Comparison of ENCODE assay signal across 28 cellular contexts in genomic region chr16:67011274-67011673, GRCh38. TPM values are rescaled to one million over a fixed set of nuclear protein-coding genes. Genes with fewer than 3 reads are reported as not detected.
A peak's percentile ranks its signal among the peaks of the same experiment; 100 is the strongest.
DNase-seq lines count a peak whose midpoint lies in the region; ATAC-seq and TF ChIP-seq lines count a peak whose summit lies in the region.
"Had no signal": no experiment of that assay in that cellular context is flagged by ENCODE, and none has a peak within 500 bp of the region (broad histone marks: within the 10 kb centered on the region; RNA-seq: fewer than 3 reads in every experiment).

No MANE protein-coding gene starts in this region.

- DNase-seq in activated naive CD8-positive, alpha-beta T cell treated with anti-CD3 and anti-CD28 coated beads, Interleukin-2, amount 10 ng/mL, durations not matched to agents 7 days and 5 days, result no peak
- no peak for DNase-seq in activated naive CD8-positive, alpha-beta T cell treated with anti-CD3 and anti-CD28 coated beads for 36 hours
- no peak for DNase-seq in activated CD8-positive, alpha-beta T cell treated with anti-CD3 and anti-CD28 coated beads, Interleukin-2, amount 10 ng/mL, durations not matched to agents 7 days and 5 days
- no peak for DNase-seq in NOMO-1 treated with dmso at 0.1 percent for 144 hours (lab: John Stamatoyannopoulos, UW; ENCODE audit: unreplicated experiment)
- DNase-seq: Caco-2; CD8-positive, alpha-beta T cell; DMS 273 treated with DMSO at 0.1 percent for 48 hours; DMS79; EL; GDM1; KBM-7; MV-4-11; NCI-H1105; NCI-H2029 treated with DMSO at 0.1 percent for 48 hours; NCI-H446 treated with DMSO at 0.1 percent for 48 hours; NCI-H526; NK-92 treated with Interleukin-12 subunit alpha and Interleukin-12 subunit beta, amount 100 ng/mL, for 24 hours; PC-9; SJCRH30 had no signal

- POLR2A ChIA-PET in activated naive CD8-positive, alpha-beta T cell treated with anti-CD3 and anti-CD28 coated beads, Interleukin-2, amount 10 ng/mL, durations not matched to agents 7 days and 5 days (lab: Charles Lee), result interaction anchor here (0.6 to 4.4 kb wide), 3 partner anchors 12 to 256 kb away, joined by 3 to 71 read pairs (median 46); partner anchors contain the start of gene CBFB
- POLR2A ChIA-PET in activated CD8-positive, alpha-beta T cell treated with anti-CD3 and anti-CD28 coated beads, Interleukin-2, amount 10 ng/mL, durations not matched to agents 7 days and 5 days (lab: Charles Lee), result no interaction called here

- peak overlapping the region; percentile 83 for H3K4me3 Mint-ChIP-seq in activated naive CD8-positive, alpha-beta T cell treated with anti-CD3 and anti-CD28 coated beads, Interleukin-2, amount 10 ng/mL, durations not matched to agents 7 days and 5 days
- H3K4me3 Mint-ChIP-seq in activated naive CD8-positive, alpha-beta T cell treated with anti-CD3 and anti-CD28 coated beads for 36 hours, result no peak overlapping the region
- peak overlapping the region; percentile 8 for H3K4me3 Mint-ChIP-seq in activated CD8-positive, alpha-beta T cell treated with anti-CD3 and anti-CD28 coated beads, Interleukin-2, amount 10 ng/mL, durations not matched to agents 7 days and 5 days
- H3K4me3 Mint-ChIP-seq in brain, result no peak overlapping the region
- H3K4me3 Mint-ChIP-seq: B cell; CD8-positive, alpha-beta T cell had no signal

- CTCF ChIA-PET in activated CD8-positive, alpha-beta T cell treated with anti-CD3 and anti-CD28 coated beads, Interleukin-2, amount 10 ng/mL, durations not matched to agents 7 days and 5 days (lab: Charles Lee), result interaction anchor here (0.6 to 4.8 kb wide), 5 partner anchors 13 to 144 kb away, joined by 4 to 34 read pairs (median 25); partner anchors contain the start of gene CES3

- H3K27me3 Mint-ChIP-seq in activated naive CD8-positive, alpha-beta T cell treated with anti-CD3 and anti-CD28 coated beads, Interleukin-2, amount 10 ng/mL, durations not matched to agents 7 days and 5 days, result no peaks in the 10 kb centered on the region
- no peaks in the 10 kb centered on the region for H3K27me3 Mint-ChIP-seq in activated naive CD8-positive, alpha-beta T cell treated with anti-CD3 and anti-CD28 coated beads for 36 hours
- H3K27me3 Mint-ChIP-seq in activated CD8-positive, alpha-beta T cell treated with anti-CD3 and anti-CD28 coated beads, Interleukin-2, amount 10 ng/mL, durations not matched to agents 7 days and 5 days (ENCODE audit: low read depth), result no peaks in the 10 kb centered on the region
- H3K27me3 Mint-ChIP-seq in brain, result peaks cover 30% of the 10 kb centered on the region

- ATAC-seq in activated naive CD8-positive, alpha-beta T cell treated with anti-CD3 and anti-CD28 coated beads, Interleukin-2, amount 10 ng/mL, durations not matched to agents 7 days and 5 days (ENCODE audit: low read depth), result no peak
- ATAC-seq in activated CD8-positive, alpha-beta T cell treated with anti-CD3 and anti-CD28 coated beads, Interleukin-2, amount 10 ng/mL, durations not matched to agents 7 days and 5 days, result no peak
- ATAC-seq in GM21423 (IDR thresholded peaks at IDR 0.05; ENCODE audit: unreplicated experiment), result no peak
- ATAC-seq: CD8-positive, alpha-beta T cell; GM12878; Right ventricle myocardium inferior had no signal

- H3K27ac ChIP-seq in temporal lobe (ENCODE audit: low read depth, low read length), result peak overlapping the region; percentile 2
- H3K27ac ChIP-seq: C4-2B, HL-60, PC-9, SJCRH30 had no signal

- H3K36me3 Mint-ChIP-seq in activated naive CD8-positive, alpha-beta T cell treated with anti-CD3 and anti-CD28 coated beads, Interleukin-2, amount 10 ng/mL, durations not matched to agents 7 days and 5 days, result peaks cover 12% of the 10 kb centered on the region
- no peaks in the 10 kb centered on the region for H3K36me3 Mint-ChIP-seq in activated naive CD8-positive, alpha-beta T cell treated with anti-CD3 and anti-CD28 coated beads for 36 hours
- peaks cover 23% of the 10 kb centered on the region for H3K36me3 Mint-ChIP-seq in activated CD8-positive, alpha-beta T cell treated with anti-CD3 and anti-CD28 coated beads, Interleukin-2, amount 10 ng/mL, durations not matched to agents 7 days and 5 days (ENCODE audit: low read depth)
- no peaks in the 10 kb centered on the region for H3K36me3 Mint-ChIP-seq in brain

- H3K4me1 Mint-ChIP-seq in activated naive CD8-positive, alpha-beta T cell treated with anti-CD3 and anti-CD28 coated beads, Interleukin-2, amount 10 ng/mL, durations not matched to agents 7 days and 5 days, result peaks cover 45% of the 10 kb centered on the region
- peaks cover 15% of the 10 kb centered on the region for H3K4me1 Mint-ChIP-seq in activated naive CD8-positive, alpha-beta T cell treated with anti-CD3 and anti-CD28 coated beads for 36 hours
- peaks cover 56% of the 10 kb centered on the region for H3K4me1 Mint-ChIP-seq in activated CD8-positive, alpha-beta T cell treated with anti-CD3 and anti-CD28 coated beads, Interleukin-2, amount 10 ng/mL, durations not matched to agents 7 days and 5 days (ENCODE audit: low read depth)
- peaks cover 18% of the 10 kb centered on the region for H3K4me1 Mint-ChIP-seq in brain

- peak overlapping the region; percentile 25 for H3K27ac Mint-ChIP-seq in activated naive CD8-positive, alpha-beta T cell treated with anti-CD3 and anti-CD28 coated beads, Interleukin-2, amount 10 ng/mL, durations not matched to agents 7 days and 5 days
- H3K27ac Mint-ChIP-seq in activated naive CD8-positive, alpha-beta T cell treated with anti-CD3 and anti-CD28 coated beads for 36 hours, result no peak overlapping the region
- no peak overlapping the region for H3K27ac Mint-ChIP-seq in activated CD8-positive, alpha-beta T cell treated with anti-CD3 and anti-CD28 coated beads, Interleukin-2, amount 10 ng/mL, durations not matched to agents 7 days and 5 days
- peak overlapping the region in 3 of 5 experiments; percentile 1 to 50 (median 2) for H3K27ac Mint-ChIP-seq in brain
- H3K27ac Mint-ChIP-seq: B cell; CD8-positive, alpha-beta T cell had no signal

- TF ChIP-seq CTCF in brain (conservative IDR thresholded peaks at IDR 0.05), result no peak

- H3K9me3 Mint-ChIP-seq in activated naive CD8-positive, alpha-beta T cell treated with anti-CD3 and anti-CD28 coated beads, Interleukin-2, amount 10 ng/mL, durations not matched to agents 7 days and 5 days, result no peaks in the 10 kb centered on the region
- no peaks in the 10 kb centered on the region for H3K9me3 Mint-ChIP-seq in activated naive CD8-positive, alpha-beta T cell treated with anti-CD3 and anti-CD28 coated beads for 36 hours
- H3K9me3 Mint-ChIP-seq in activated CD8-positive, alpha-beta T cell treated with anti-CD3 and anti-CD28 coated beads, Interleukin-2, amount 10 ng/mL, durations not matched to agents 7 days and 5 days (ENCODE audit: insufficient read depth), result no peaks in the 10 kb centered on the region
- peaks cover 0 to 2% (median 0%) of the 10 kb centered on the region in 5 experiments for H3K9me3 Mint-ChIP-seq in brain
- H3K9me3 Mint-ChIP-seq: CD8-positive, alpha-beta T cell had no signal

RNA-seq across cellular contexts. Expression of gene CBFB, which starts 17.7 kb away (rescaled TPM):
- total RNA-seq in activated naive CD8-positive, alpha-beta T cell treated with anti-CD3 and anti-CD28 coated beads, Interleukin-2, amount 10 ng/mL, durations not matched to agents 7 days and 5 days, result 100 to 1,000 TPM; 193 to 198 TPM
- total RNA-seq in activated naive CD8-positive, alpha-beta T cell treated with anti-CD3 and anti-CD28 coated beads for 36 hours, result 100 to 1,000 TPM; 110 to 114 TPM
- total RNA-seq in activated CD8-positive, alpha-beta T cell treated with anti-CD3 and anti-CD28 coated beads, Interleukin-2, amount 10 ng/mL, durations not matched to agents 7 days and 5 days, result 100 to 1,000 TPM; 235 to 241 TPM
- polyA plus RNA-seq in brain (ENCODE audit: insufficient read depth, low read depth, low replicate concordance), result 30.6 TPM
- total RNA-seq in temporal lobe, result 35.7 TPM

RNA-seq across cellular contexts. Expression of gene CES4A, which starts 22.9 kb away (rescaled TPM):
- 10 to 100 TPM; 16.2 to 17.5 TPM for total RNA-seq in activated naive CD8-positive, alpha-beta T cell treated with anti-CD3 and anti-CD28 coated beads, Interleukin-2, amount 10 ng/mL, durations not matched to agents 7 days and 5 days
- total RNA-seq in activated naive CD8-positive, alpha-beta T cell treated with anti-CD3 and anti-CD28 coated beads for 36 hours, result 1 to 10 TPM; 3.5 to 4.6 TPM
- total RNA-seq in activated CD8-positive, alpha-beta T cell treated with anti-CD3 and anti-CD28 coated beads, Interleukin-2, amount 10 ng/mL, durations not matched to agents 7 days and 5 days, result 10 to 100 TPM; 10.5 to 12.0 TPM
- 4.1 TPM for polyA plus RNA-seq in brain (ENCODE audit: insufficient read depth, low read depth, low replicate concordance)
- 8.1 TPM for total RNA-seq in temporal lobe
- total RNA-seq: Caco-2, SJCRH30 had no signal

RNA-seq across cellular contexts. Expression of gene CES3, which starts 50.2 kb away (rescaled TPM):
- 1 to 10 TPM; 4.8 to 8.3 TPM for total RNA-seq in activated naive CD8-positive, alpha-beta T cell treated with anti-CD3 and anti-CD28 coated beads, Interleukin-2, amount 10 ng/mL, durations not matched to agents 7 days and 5 days
- total RNA-seq in activated naive CD8-positive, alpha-beta T cell treated with anti-CD3 and anti-CD28 coated beads for 36 hours, result under 1 TPM; 0.43 to 0.80 TPM
- total RNA-seq in activated CD8-positive, alpha-beta T cell treated with anti-CD3 and anti-CD28 coated beads, Interleukin-2, amount 10 ng/mL, durations not matched to agents 7 days and 5 days, result 1 to 10 TPM; 2.4 to 4.3 TPM
- 0.93 TPM for polyA plus RNA-seq in brain (ENCODE audit: insufficient read depth, low read depth, low replicate concordance)
- 0.49 TPM for total RNA-seq in temporal lobe
- total RNA-seq: RPMI7951 had no signal

Comparison
In these comparisons a context has a peak if more than half of its experiments do, and no peak if none do; other contexts are left out.
1. H3K27ac Mint-ChIP-seq: peak in activated naive CD8-positive, alpha-beta T cell treated with anti-CD3 and anti-CD28 coated beads, Interleukin-2, amount 10 ng/mL, durations not matched to agents 7 days and 5 days (single experiment) and brain (3 of 5); none in activated naive CD8-positive, alpha-beta T cell treated with anti-CD3 and anti-CD28 coated beads for 36 hours (single experiment) and activated CD8-positive, alpha-beta T cell treated with anti-CD3 and anti-CD28 coated beads, Interleukin-2, amount 10 ng/mL, durations not matched to agents 7 days and 5 days (single experiment).
2. H3K4me3 Mint-ChIP-seq: peak in activated naive CD8-positive, alpha-beta T cell treated with anti-CD3 and anti-CD28 coated beads, Interleukin-2, amount 10 ng/mL, durations not matched to agents 7 days and 5 days (single experiment) and activated CD8-positive, alpha-beta T cell treated with anti-CD3 and anti-CD28 coated beads, Interleukin-2, amount 10 ng/mL, durations not matched to agents 7 days and 5 days (single experiment); none in activated naive CD8-positive, alpha-beta T cell treated with anti-CD3 and anti-CD28 coated beads for 36 hours (single experiment) and brain (0 of 5).